Comparison of ENCODE assay signal across 1 cellular context in the genomic region with DNA sequence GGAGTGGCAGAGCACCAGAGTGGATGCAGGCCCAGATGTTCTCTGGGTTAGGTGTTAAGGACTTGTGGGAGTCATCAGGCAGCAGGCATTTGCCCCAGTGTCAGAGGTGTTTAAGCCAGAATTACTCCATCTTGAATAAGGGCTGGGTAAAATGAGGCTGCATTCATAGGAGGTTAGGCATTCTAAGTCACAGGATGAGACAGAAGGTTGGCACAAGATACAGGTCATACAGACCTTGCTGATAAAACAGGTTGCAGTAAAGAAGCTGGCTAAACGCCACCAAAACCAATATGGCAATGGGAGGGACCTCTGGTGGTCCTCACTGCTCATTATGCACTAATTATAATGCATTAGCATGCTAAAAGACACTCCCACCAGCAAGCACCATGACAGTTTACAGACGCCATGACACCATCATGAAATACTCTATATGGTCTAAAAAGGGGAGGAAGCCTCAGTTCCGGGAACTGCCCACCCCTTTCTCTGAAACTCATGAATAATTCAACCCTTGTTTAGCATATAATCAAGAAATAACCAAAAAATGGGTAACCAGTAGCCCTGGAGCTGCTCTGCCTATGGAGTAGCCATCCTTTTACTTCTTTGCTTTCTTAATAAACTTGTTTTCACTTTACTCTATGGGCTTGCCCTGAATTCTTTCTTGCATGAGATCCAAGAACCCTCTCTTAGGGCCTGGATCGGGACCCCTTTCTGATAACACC.
TF ChIP-seq lines count a peak whose summit lies in the region.

No MANE protein-coding gene starts in this region.

TF ChIP-seq in HCT116, 20 proteins besides CTCF, POLR2A, EP300 and RAD21 (continued from another document):
- TF ChIP-seq SRF (IDR thresholded peaks at IDR 0.05; ENCODE audit: low read depth) (no peak), POLR2AphosphoS5 (IDR thresholded peaks at IDR 0.05; ENCODE audit: low read depth, low read length) (no peak), ELF1 (IDR thresholded peaks at IDR 0.05; ENCODE audit: borderline replicate concordance, low read depth) (no peak), JUND (IDR thresholded peaks at IDR 0.05) (no peak)
